Comparison of ENCODE assay signal across 24 cellular contexts in genomic region chr18:36530676-36531405, GRCh38.
"Had no signal": no experiment of that assay in that cellular context is flagged by ENCODE, and none has a peak within 500 bp of the region (broad histone marks: within the 10 kb centered on the region; RNA-seq: fewer than 3 reads in every experiment).

No MANE protein-coding gene starts in this region.

- ATAC-seq: activated CD8-positive, alpha-beta T cell treated with anti-CD3 and anti-CD28 coated beads, Interleukin-2, amount 10 ng/mL, durations not matched to agents 7 days and 5 days; body of pancreas; gastroesophageal sphincter; heart left ventricle; left cardiac atrium; right lobe of liver; stimulated activated naive B cell treated with anti-CD40 and anti-IgM and Interleukin-4, amounts not matched to agents 10 μg/mL and 1 μg/mL and 100 μg/mL, for 72 hours had no signal

- H3K27ac ChIP-seq: body of pancreas, colonic mucosa, gastroesophageal sphincter, heart left ventricle, right lobe of liver, testis, uterus, WERI-Rb-1 had no signal

- H3K4me1 Mint-ChIP-seq: activated naive CD4-positive, alpha-beta T cell treated with anti-CD3 and anti-CD28 coated beads, Interleukin-2, amount 50 U/mL, for 24 hours had no signal

- FAIRE-seq: TTC549 had no signal

- H3K27me3 ChIP-seq: body of pancreas, colonic mucosa, gastroesophageal sphincter, heart left ventricle, right lobe of liver, testis, uterus had no signal

- H3K36me3 Mint-ChIP-seq: activated naive CD4-positive, alpha-beta T cell treated with anti-CD3 and anti-CD28 coated beads, Interleukin-2, amount 50 U/mL, for 24 hours; stimulated activated naive B cell treated with anti-CD40 and anti-IgM and Interleukin-4, amounts not matched to agents 10 μg/mL and 1 μg/mL and 100 μg/mL, for 72 hours had no signal

- H3K4me1 ChIP-seq: body of pancreas, colonic mucosa, gastroesophageal sphincter, right lobe of liver, testis, uterus had no signal

- H3K4me3 ChIP-seq: body of pancreas, colonic mucosa, gastroesophageal sphincter, heart left ventricle, right lobe of liver, skin epidermis, testis, uterus had no signal

- H3K36me3 ChIP-seq: colonic mucosa, gastroesophageal sphincter, heart left ventricle, right lobe of liver, uterus, WERI-Rb-1 had no signal

- H3K9me3 Mint-ChIP-seq: activated CD4-positive, alpha-beta T cell treated with anti-CD3 and anti-CD28 coated beads, Interleukin-2, amount 10 ng/mL, durations not matched to agents 7 days and 5 days; activated naive CD4-positive, alpha-beta T cell treated with anti-CD3 and anti-CD28 coated beads, Interleukin-2, amount 50 U/mL, for 24 hours; activated T-helper 1 cell treated with anti-CD3 and anti-CD28 coated beads, Interleukin-12 subunit alpha, Interleukin-12 subunit beta, Interleukin-2, Interleukin-4 antibody, amounts not matched to agents 30 ng/mL and 10 ng/mL and 1 ng/mL, durations not matched to agents 14 hours and 24 hours and 36 hours; nephron had no signal

- H3K27ac Mint-ChIP-seq: activated CD4-positive, alpha-beta T cell treated with anti-CD3 and anti-CD28 coated beads, Interleukin-2, amount 10 ng/mL, durations not matched to agents 7 days and 5 days; activated CD8-positive, alpha-beta T cell treated with anti-CD3 and anti-CD28 coated beads, Interleukin-2, amount 10 ng/mL, durations not matched to agents 7 days and 5 days; activated naive CD4-positive, alpha-beta T cell treated with anti-CD3 and anti-CD28 coated beads, Interleukin-2, amount 50 U/mL, for 24 hours; activated T-helper 1 cell treated with anti-CD3 and anti-CD28 coated beads, Interleukin-12 subunit alpha, Interleukin-12 subunit beta, Interleukin-2, Interleukin-4 antibody, amounts not matched to agents 30 ng/mL and 10 ng/mL and 1 ng/mL, durations not matched to agents 14 hours and 24 hours and 36 hours; nephron; stimulated activated naive B cell treated with anti-CD40 and anti-IgM and Interleukin-4, amounts not matched to agents 10 μg/mL and 1 μg/mL and 100 μg/mL, for 72 hours had no signal

- DNase-seq: activated CD4-positive, alpha-beta T cell treated with anti-CD3 and anti-CD28 coated beads, Interleukin-2, amount 10 ng/mL, durations not matched to agents 7 days and 5 days; activated CD4-positive, CD25-positive, alpha-beta regulatory T cell treated with anti-CD3 and anti-CD28 coated beads, Interleukin-2, amount 50 U/mL, for 72 hours; activated CD8-positive, alpha-beta T cell treated with anti-CD3 and anti-CD28 coated beads, Interleukin-2, amount 10 ng/mL, durations not matched to agents 7 days and 5 days; activated gamma-delta T cell treated with Interleukin-2 at 50 U/mL for 16 hours; body of pancreas; colonic mucosa; heart left ventricle; islet precursor cell; left cardiac atrium; mesenchymal stem cell; occipital lobe; right lobe of liver; stimulated activated CD4-positive, alpha-beta T cell treated with anti-CD3 and anti-CD28 coated beads, Interleukin-15, amount 100 ng/mL, for 24 hours; stimulated activated naive B cell treated with anti-CD40 and anti-IgM and Interleukin-4, amounts not matched to agents 10 μg/mL and 1 μg/mL and 100 μg/mL, for 72 hours; testis; trophoblast cell; uterus; WERI-Rb-1 had no signal

- H3K9me3 ChIP-seq: body of pancreas, colonic mucosa, gastroesophageal sphincter, heart left ventricle, right lobe of liver, testis, uterus had no signal

- H3K4me3 Mint-ChIP-seq: activated CD4-positive, alpha-beta T cell treated with anti-CD3 and anti-CD28 coated beads, Interleukin-2, amount 10 ng/mL, durations not matched to agents 7 days and 5 days; activated CD8-positive, alpha-beta T cell treated with anti-CD3 and anti-CD28 coated beads, Interleukin-2, amount 10 ng/mL, durations not matched to agents 7 days and 5 days; activated naive CD4-positive, alpha-beta T cell treated with anti-CD3 and anti-CD28 coated beads, Interleukin-2, amount 50 U/mL, for 24 hours; activated T-helper 1 cell treated with anti-CD3 and anti-CD28 coated beads, Interleukin-12 subunit alpha, Interleukin-12 subunit beta, Interleukin-2, Interleukin-4 antibody, amounts not matched to agents 30 ng/mL and 10 ng/mL and 1 ng/mL, durations not matched to agents 14 hours and 24 hours and 36 hours; nephron; stimulated activated naive B cell treated with anti-CD40 and anti-IgM and Interleukin-4, amounts not matched to agents 10 μg/mL and 1 μg/mL and 100 μg/mL, for 72 hours had no signal
